25 cellular contexts compared by ENCODE assay signal in genomic region chr3:162161595-162161994, GRCh38.
"Had no signal": no experiment of that assay in that cellular context is flagged by ENCODE, and none has a peak within 500 bp of the region (broad histone marks: within the 10 kb centered on the region; RNA-seq: fewer than 3 reads in every experiment).

No MANE protein-coding gene starts in this region.

- H3K9me3 ChIP-seq: esophagus squamous epithelium, gastroesophageal sphincter, heart left ventricle, left lung, lower lobe of right lung, mucosa of descending colon had no signal

- H3K27me3 ChIP-seq: dorsolateral prefrontal cortex, esophagus squamous epithelium, gastroesophageal sphincter, heart left ventricle, hepatocyte, left lung had no signal

- H3K27ac ChIP-seq: coronary artery, dorsolateral prefrontal cortex, epithelial cell of prostate, esophagus squamous epithelium, gastroesophageal sphincter, heart left ventricle, hepatocyte, left lung, lower lobe of right lung had no signal

- DNase-seq: dermis blood vessel endothelial cell; dorsolateral prefrontal cortex; effector CD4-positive, alpha-beta T cell; effector memory CD4-positive, alpha-beta T cell; erythroblast; esophagus squamous epithelium; foreskin fibroblast; foreskin melanocyte; heart left ventricle; hypothalamus; immature natural killer cell; islet precursor cell; left cardiac atrium; left lung; left ventricle myocardium superior; lower lobe of right lung; mesenchymal stem cell; mucosa of descending colon; naive B cell had no signal

- H3K4me3 ChIP-seq: coronary artery, dorsolateral prefrontal cortex, esophagus squamous epithelium, gastroesophageal sphincter, heart left ventricle, hepatocyte, left lung, lower lobe of right lung, mucosa of descending colon had no signal

- FAIRE-seq: colon had no signal

- H2AFZ ChIP-seq: hepatocyte had no signal

- H3K36me3 ChIP-seq: esophagus squamous epithelium, gastroesophageal sphincter, heart left ventricle, left lung, lower lobe of right lung had no signal

- H3K79me2 ChIP-seq: hepatocyte had no signal

- H3K4me1 ChIP-seq: esophagus squamous epithelium, gastroesophageal sphincter, heart left ventricle, left lung, lower lobe of right lung had no signal

- H3K4me2 ChIP-seq: hepatocyte had no signal

- ATAC-seq: esophagus mucosa, gastroesophageal sphincter, heart left ventricle, left cardiac atrium, left lung, left ventricle myocardium superior, lower lobe of right lung, mucosa of descending colon had no signal
